2 cellular contexts compared by ENCODE assay signal in genomic region chr3:136514533-136514932, GRCh38.
A peak's percentile ranks its signal among the peaks of the same experiment; 100 is the strongest.
DNase-seq lines count a peak whose midpoint lies in the region; ATAC-seq, FAIRE-seq and TF ChIP-seq lines count a peak whose summit lies in the region.
"Not testable (repeated sequence)": the region's sequence is repeated elsewhere in the genome, so short reads cannot be mapped to it uniquely, and the experiment has no call there.

No MANE protein-coding gene starts in this region.

- TF ChIP-seq CTCF in HEK293 (tag by site-specific recombination; IDR thresholded peaks at IDR 0.05); K562 (IDR thresholded peaks at IDR 0.05 in 2 of 3, conservative IDR thresholded peaks at IDR 0.05 in 1 of 3; ENCODE audit: insufficient read depth in 2 of 3, low read depth in 1 of 3, low read length in 3 of 3): not testable (repeated sequence)

- intact Hi-C loops in K562 (cut with micrococcal nuclease): not testable (repeated sequence)

- not testable (repeated sequence) for H3K9me1 ChIP-seq in K562 (ENCODE audit: control insufficient read depth, insufficient read depth, low read length)

- H3K9ac ChIP-seq in K562 (ENCODE audit: insufficient read depth in 1 of 2, low read depth in 2 of 2, low read length in 2 of 2): not testable (repeated sequence)

- in situ Hi-C loops in K562 (cut with MboI): not testable (repeated sequence)

- CTCF ChIA-PET in HEK293 (lab: Yijun Ruan, JAX); K562 (lab: Yijun Ruan, JAX; ENCODE audit: low intra/inter-chr PET ratio): not testable (repeated sequence)

- not testable (repeated sequence) for H2AFZ ChIP-seq in K562 (ENCODE audit: low read depth, low read length)

- H3K79me2 ChIP-seq in K562 (ENCODE audit: control insufficient read depth, insufficient read depth, low read length): not testable (repeated sequence)

- not testable (repeated sequence) for TF ChIP-seq EP300 in K562 (IDR thresholded peaks at IDR 0.05; ENCODE audit: low read length)

- POLR2A ChIA-PET in HEK293 (lab: Yijun Ruan, JAX); K562 (lab: Yijun Ruan, JAX): not testable (repeated sequence)

- not testable (repeated sequence) for H3K27me3 ChIP-seq in K562 (ENCODE audit: control insufficient read depth in 2 of 2, insufficient read depth in 2 of 2, low read length in 2 of 2)

- H3K9me3 ChIP-seq in HEK293 (ENCODE audit: control insufficient read depth, insufficient read depth, low read depth, low read length); K562 (replicated peaks; ENCODE audit: control insufficient read depth, insufficient read depth, low read depth, low read length): not testable (repeated sequence)

- DNase-seq in K562 (ENCODE audit: extremely low read depth in 1 of 4, low spot score in 3 of 4): not testable (repeated sequence)

- FAIRE-seq in K562 (lab: Jason Lieb, UNC): not testable (repeated sequence)

- not testable (repeated sequence) for TF ChIP-seq POLR2A in K562 (conservative IDR thresholded peaks at IDR 0.05)

- not testable (repeated sequence) for H3K4me1 ChIP-seq in HEK293 (ENCODE audit: control insufficient read depth, insufficient read depth, low read length); K562 (replicated peaks in 1 of 2; ENCODE audit: control insufficient read depth in 2 of 2, insufficient read depth in 2 of 2, low read length in 2 of 2)

- TF ChIP-seq RAD21 in K562 (CRISPR knock-in tag; conservative IDR thresholded peaks at IDR 0.05 in 1 of 2, IDR thresholded peaks at IDR 0.05 in 1 of 2): not testable (repeated sequence)

- not testable (repeated sequence) for H4K20me1 ChIP-seq in K562 (replicated peaks; ENCODE audit: control insufficient read depth, insufficient read depth, low read length)

- H3K4me2 ChIP-seq in K562 (ENCODE audit: insufficient read depth, low read length): not testable (repeated sequence)

- not testable (repeated sequence) for BruUV-seq in K562 (replicated peaks; lab: Mats Ljungman, UMichigan)

- not testable (repeated sequence) for H3K36me3 ChIP-seq in HEK293 (ENCODE audit: control insufficient read depth in 2 of 2, insufficient read depth in 1 of 2, low read length in 2 of 2); K562 (ENCODE audit: control insufficient read depth, insufficient read depth, low read length)

- not testable (repeated sequence) for ATAC-seq in K562

- not testable (repeated sequence) for H3K27ac ChIP-seq in HEK293 (ENCODE audit: extremely low read depth, low read depth, low read length); K562 (ENCODE audit: extremely low read depth, low read depth, low read length)

- WGBS in K562 (ENCODE audit: insufficient coverage, low coverage, missing lambda C conversion rate): 92% methylated on average over 6 of the region's 7 CpGs

- not testable (repeated sequence) for H3K4me3 ChIP-seq in HEK293 (ENCODE audit: low read depth, low read length); K562

TF ChIP-seq in HEK293, 187 proteins besides CTCF, POLR2A, EP300 and RAD21:
- TF ChIP-seq ZNF146 (tag by site-specific recombination; IDR thresholded peaks at IDR 0.05): peak; percentile 80

TF ChIP-seq in K562, 482 proteins besides CTCF, POLR2A, EP300 and RAD21:
- peak; percentile 66 for TF ChIP-seq ZNF146 (CRISPR knock-in tag; IDR thresholded peaks at IDR 0.05; ENCODE audit: unreplicated experiment)
